ENCODE assay signal across 11 cellular contexts in genomic region chr4:41155194-41155830, GRCh38. TPM values are rescaled to one million over a fixed set of nuclear protein-coding genes. Genes with fewer than 3 reads are reported as not detected.
DNase-seq lines count a peak whose midpoint lies in the region; ATAC-seq and TF ChIP-seq lines count a peak whose summit lies in the region.
"Had no signal": no experiment of that assay in that cellular context is flagged by ENCODE, and none has a peak within 500 bp of the region (broad histone marks: within the 10 kb centered on the region; RNA-seq: fewer than 3 reads in every experiment).

No MANE protein-coding gene starts in this region.

- TF ChIP-seq CTCF in SK-N-SH (IDR thresholded peaks at IDR 0.05): no peak
- TF ChIP-seq CTCF in fibroblast of pulmonary artery (IDR thresholded peaks at IDR 0.05; ENCODE audit: low read length, missing control alignments): no peak

- H3K9me2 ChIP-seq in SK-N-SH: no peaks in the 10 kb centered on the region

- H3K4me1 ChIP-seq in ACC112 (ENCODE audit: control insufficient read depth, insufficient read depth, low read length, unreplicated experiment) (peaks cover 70% of the 10 kb centered on the region), SK-N-SH (ENCODE audit: control insufficient read depth in 1 of 2, insufficient read depth in 2 of 2, low read depth in 1 of 2, low read length in 1 of 2) (peaks cover 7 to 40% of the 10 kb centered on the region in 2 experiments; a peak in 3 of 4 replicates)

- no peak for TF ChIP-seq RAD21 in SK-N-SH (IDR thresholded peaks at IDR 0.05; ENCODE audit: low read length)

- H4K20me1 ChIP-seq in SK-N-SH (ENCODE audit: insufficient read depth): no peaks in the 10 kb centered on the region

- peak overlapping the region; percentile 61 for H3K4me2 ChIP-seq in SK-N-SH

- POLR2A ChIA-PET in SK-N-SH (lab: Yijun Ruan, JAX): no interaction called here

- H3K27me3 ChIP-seq in ACC112 (ENCODE audit: insufficient read depth, low read length): no peaks in the 10 kb centered on the region
- no peaks in the 10 kb centered on the region for H3K27me3 ChIP-seq in SK-N-SH (ENCODE audit: insufficient read depth)

- CTCF ChIA-PET in SK-N-SH (lab: Yijun Ruan, JAX): interaction anchor here (1.2 kb wide), 1 partner anchor 9 kb away, joined by 3 read pairs; no protein-coding TSS in a partner anchor

- no peaks in the 10 kb centered on the region for H3K9me3 ChIP-seq in SK-N-SH

- H3K27ac ChIP-seq in ACC112 (ENCODE audit: low read depth, low read length): peak overlapping the region; percentile 78
- peak overlapping the region; percentile 85 to 93 for H3K27ac ChIP-seq in SK-N-SH (ENCODE audit: low read depth in 2 of 2, low read length in 1 of 2)

- H3K9ac ChIP-seq in SK-N-SH: peak overlapping the region; percentile 69

- peak overlapping the region; percentile 58 for H3K4me3 ChIP-seq in ACC112 (ENCODE audit: low read depth, low read length)
- H3K4me3 ChIP-seq in SK-N-SH (ENCODE audit: low read depth in 2 of 2, low read length in 1 of 2): peak overlapping the region; percentile 19 to 39; a peak in 3 of 4 replicates
- H3K4me3 ChIP-seq in fibroblast of pulmonary artery (replicated peaks; ENCODE audit: low read depth, low read length): peak overlapping the region; percentile 16

- DNase-seq in SK-N-SH (no peak), fibroblast of pulmonary artery (ENCODE audit: low read depth) (peak; percentile 81), myocyte (ENCODE audit: low read depth) (peak; percentile 72), SHP77 treated with DMSO at 0.1 percent for 48 hours (lab: John Stamatoyannopoulos, UW) (no peak), RPMI8226 (no peak)
- no peak for DNase-seq in activated CD8-positive, alpha-beta memory T cell treated with anti-CD3 and anti-CD28 coated beads, Interleukin-2, amount 50 U/mL, for 48 hours
- DNase-seq: activated effector memory CD4-positive, alpha-beta T cell treated with Interleukin-2 at 50 U/mL for 16 hours; effector memory CD4-positive, alpha-beta T cell; stimulated activated CD4-positive, alpha-beta T cell treated with anti-CD3 and anti-CD28 coated beads, Interleukin-4, amount 100 ng/mL, for 24 hours had no signal

- H3F3A ChIP-seq in SK-N-SH (replicated peaks; ENCODE audit: insufficient read depth): peaks cover 41% of the 10 kb centered on the region

- H3K79me2 ChIP-seq in ACC112 (ENCODE audit: control insufficient read depth, insufficient read depth, low read length, unreplicated experiment): peaks cover 78% of the 10 kb centered on the region
- H3K79me2 ChIP-seq in SK-N-SH (ENCODE audit: insufficient read depth): peaks cover 84% of the 10 kb centered on the region

- H3K36me3 ChIP-seq in ACC112 (ENCODE audit: insufficient read depth, low read length) (no peaks in the 10 kb centered on the region; the same call in none of the 2 replicates), SK-N-SH (replicated peaks in 1 of 2; ENCODE audit: control insufficient read depth in 1 of 2, insufficient read depth in 2 of 2, low read length in 1 of 2) (peaks cover 0 to 10% of the 10 kb centered on the region in 2 experiments)

- TF ChIP-seq EP300 in SK-N-SH (IDR thresholded peaks at IDR 0.05; ENCODE audit: borderline replicate concordance in 1 of 2, low read depth in 1 of 2, low read length in 1 of 2): no peak; a peak in 1 of 4 replicates

- ATAC-seq in HG03139 (IDR thresholded peaks at IDR 0.05; ENCODE audit: unreplicated experiment): no peak

- H2AFZ ChIP-seq in ACC112 (ENCODE audit: low read length, unreplicated experiment): no peak overlapping the region
- no peak overlapping the region for H2AFZ ChIP-seq in SK-N-SH (ENCODE audit: low read depth)

- WGBS in SK-N-SH (ENCODE audit: low lambda C conversion rate): 22% methylated on average over 5 of the region's 5 CpGs

TF ChIP-seq in SK-N-SH, 30 proteins besides CTCF, POLR2A, EP300 and RAD21 (continues in another document):
- TF ChIP-seq FOXM1 (IDR thresholded peaks at IDR 0.05; ENCODE audit: low read depth): no peak
- TF ChIP-seq RXRA (IDR thresholded peaks at IDR 0.05; ENCODE audit: borderline replicate concordance, low read depth): peak; percentile 53; the same call in 1 of the 2 replicates
- TF ChIP-seq USF1 (IDR thresholded peaks at IDR 0.05; ENCODE audit: borderline replicate concordance, low read depth): no peak
- TF ChIP-seq RCOR1 (IDR thresholded peaks at IDR 0.05; ENCODE audit: low read length): no peak
- TF ChIP-seq CHD2 (IDR thresholded peaks at IDR 0.05; ENCODE audit: low read length, partially characterized antibody): no peak
- TF ChIP-seq SMC3 (IDR thresholded peaks at IDR 0.05; ENCODE audit: low read depth, low read length): no peak
- peak; percentile 41; the same call in 1 of the 2 replicates for TF ChIP-seq MEF2A (IDR thresholded peaks at IDR 0.05; ENCODE audit: borderline replicate concordance, low read depth)
- TF ChIP-seq NRF1 (IDR thresholded peaks at IDR 0.05; ENCODE audit: low read depth, low read length): no peak
- no peak for TF ChIP-seq ZBTB33 (IDR thresholded peaks at IDR 0.05; ENCODE audit: borderline replicate concordance, low read depth)
- peak; percentile 38 for TF ChIP-seq JUND (IDR thresholded peaks at IDR 0.05)
- TF ChIP-seq USF2 (IDR thresholded peaks at IDR 0.05; ENCODE audit: borderline replicate concordance, low read depth, low read length): no peak
- TF ChIP-seq MXI1 (IDR thresholded peaks at IDR 0.05; ENCODE audit: low read depth, low read length): no peak
- TF ChIP-seq YY1 (IDR thresholded peaks at IDR 0.05; ENCODE audit: low read depth): no peak
- TF ChIP-seq REST (IDR thresholded peaks at IDR 0.05; ENCODE audit: low read depth, low read length): 0 out of 2 replicates have a peak, but pooled peaks have one; percentile 15
- no peak for TF ChIP-seq MAX (IDR thresholded peaks at IDR 0.05; ENCODE audit: low read depth)
- no peak for TF ChIP-seq GABPA (IDR thresholded peaks at IDR 0.05; ENCODE audit: low read depth)

RNA-seq across cellular contexts. Expression of gene APBB2, which starts 59.0 kb away (rescaled TPM):
- 49.8 and 56.6 TPM in 2 replicates for polyA plus RNA-seq in SK-N-SH (2012; rRNA removed)
- polyA plus RNA-seq in SK-N-SH (2012; cell fraction: cytosol; rRNA removed): 42.3 and 54.5 TPM in 2 replicates
- polyA plus RNA-seq in SK-N-SH (2012; cell fraction: nucleus; rRNA removed): 71.4 and 112 TPM in 2 replicates
- 50.8 and 51.5 TPM in 2 replicates for total RNA-seq in myocyte
- 83.0 TPM for polyA plus RNA-seq in myocyte (2012)

Comparison
In these comparisons a context has a peak if more than half of its experiments do, and no peak if none do; other contexts are left out.
1. DNase-seq: peak in fibroblast of pulmonary artery (single experiment) and myocyte (single experiment); none in SK-N-SH (single experiment), SHP77 treated with DMSO at 0.1 percent for 48 hours (single experiment), activated CD8-positive, alpha-beta memory T cell treated with anti-CD3 and anti-CD28 coated beads, Interleukin-2, amount 50 U/mL, for 48 hours (single experiment) and RPMI8226 (single experiment).
2. Peak in every context shown above with its lines, with median percentiles within 50 percentile points of each other: H3K4me3 ChIP-seq.